24 cellular contexts compared by ENCODE assay signal in the genomic region with DNA sequence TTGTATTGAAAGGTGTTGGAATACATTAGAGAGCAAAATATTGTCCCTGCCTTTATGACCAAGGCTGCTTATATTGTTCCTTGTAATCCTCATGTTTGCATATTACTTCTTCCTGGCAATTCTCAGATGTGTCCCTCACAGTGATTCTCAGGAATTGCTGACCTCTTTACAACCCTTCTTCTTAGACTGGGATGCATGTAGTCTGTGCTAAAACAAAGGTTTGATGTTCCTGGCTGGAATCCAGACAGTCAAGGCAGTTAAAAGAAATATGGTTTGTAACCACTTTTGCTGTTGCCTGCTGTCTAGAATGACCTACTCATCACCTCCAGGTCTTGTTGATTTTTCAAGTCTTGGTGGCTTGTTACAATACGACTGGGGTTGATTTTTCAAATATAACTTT.
DNase-seq lines count a peak whose midpoint lies in the region; ATAC-seq and TF ChIP-seq lines count a peak whose summit lies in the region.
"Had no signal": no experiment of that assay in that cellular context is flagged by ENCODE, and none has a peak within 500 bp of the region (broad histone marks: within the 10 kb centered on the region; RNA-seq: fewer than 3 reads in every experiment).

No MANE protein-coding gene starts in this region.

- H3K36me3 ChIP-seq in breast epithelium: no peaks in the 10 kb centered on the region
- H3K36me3 ChIP-seq: prostate gland had no signal

- no peak overlapping the region for H3K4me3 Mint-ChIP-seq in MCF 10A (ENCODE audit: unreplicated experiment)
- no peak overlapping the region for H3K4me3 Mint-ChIP-seq in mesothelial cell of epicardium
- H3K4me3 Mint-ChIP-seq: activated CD4-positive, alpha-beta memory T cell treated with anti-CD3 and anti-CD28 coated beads, Interleukin-2, amount 10 ng/mL, durations not matched to agents 7 days and 5 days; B cell; H9; stimulated activated memory B cell treated with anti-CD40 and anti-IgM and Interleukin-4, amounts not matched to agents 10 μg/mL and 1 μg/mL and 100 μg/mL, for 72 hours had no signal

- intact Hi-C loops in MCF 10A (cut with micrococcal nuclease): no loop called here
- intact Hi-C loops in breast epithelium (cut with DNase I; ENCODE audit: low total_unique reads): no loop called here

- H3K27ac ChIP-seq in breast epithelium: no peak overlapping the region
- H3K27ac ChIP-seq: PC-9, prostate gland had no signal

- H3K36me3 Mint-ChIP-seq in MCF 10A (ENCODE audit: insufficient read depth, unreplicated experiment) (no peaks in the 10 kb centered on the region), mesothelial cell of epicardium (peaks cover 15% of the 10 kb centered on the region)
- H3K36me3 Mint-ChIP-seq: stimulated activated memory B cell treated with anti-CD40 and anti-IgM and Interleukin-4, amounts not matched to agents 10 μg/mL and 1 μg/mL and 100 μg/mL, for 72 hours had no signal

- H3K27me3 Mint-ChIP-seq in MCF 10A (ENCODE audit: insufficient read depth, unreplicated experiment) (no peaks in the 10 kb centered on the region), mesothelial cell of epicardium (ENCODE audit: low read depth) (no peaks in the 10 kb centered on the region)
- H3K27me3 Mint-ChIP-seq: activated CD4-positive, alpha-beta memory T cell treated with anti-CD3 and anti-CD28 coated beads, Interleukin-2, amount 10 ng/mL, durations not matched to agents 7 days and 5 days; B cell; stimulated activated memory B cell treated with anti-CD40 and anti-IgM and Interleukin-4, amounts not matched to agents 10 μg/mL and 1 μg/mL and 100 μg/mL, for 72 hours had no signal

- TF ChIP-seq POLR2A in breast epithelium (IDR thresholded peaks at IDR 0.05): no peak

- H3K9me3 Mint-ChIP-seq in MCF 10A (ENCODE audit: unreplicated experiment): no peaks in the 10 kb centered on the region
- H3K9me3 Mint-ChIP-seq in mesothelial cell of epicardium: peaks cover 18% of the 10 kb centered on the region

- CTCF ChIA-PET in MCF 10A (lab: Yijun Ruan, JAX): no interaction called here

- H3K4me1 ChIP-seq in breast epithelium: no peaks in the 10 kb centered on the region
- H3K4me1 ChIP-seq: prostate gland had no signal

- H3K27me3 ChIP-seq in breast epithelium: no peaks in the 10 kb centered on the region

- DNase-seq in MCF 10A (ENCODE audit: unreplicated experiment) (peak; percentile 9), breast epithelium (ENCODE audit: low spot score in 2 of 2) (no peak), cardiac fibroblast (ENCODE audit: low read depth in 2 of 2) (peak; percentile 30 to 43), mesothelial cell of epicardium (ENCODE audit: low spot score in 2 of 2, unreplicated experiment in 2 of 2) (no peak), HuH-7 (ENCODE audit: low spot score) (no peak), NCI-H146 (lab: John Stamatoyannopoulos, UW) (no peak), left lobe of liver (ENCODE audit: low spot score) (no peak)
- DNase-seq in activated effector memory CD4-positive, alpha-beta T cell treated with anti-CD3 and anti-CD28 coated beads, Interleukin-2, amount 50 U/mL, for 16 hours: no peak
- DNase-seq: activated CD4-positive, alpha-beta memory T cell treated with anti-CD3 and anti-CD28 coated beads, Interleukin-2, amount 10 ng/mL, durations not matched to agents 7 days and 5 days; activated CD4-positive, CD25-positive, alpha-beta regulatory T cell treated with anti-CD3 and anti-CD28 coated beads, Interleukin-2, amount 50 U/mL, for 72 hours; activated gamma-delta T cell; COR-L47; DND-41; glutamatergic neuron; H9; kidney; mammary epithelial cell; NCI-H446 treated with DMSO at 0.1 percent for 48 hours; PC-9; small intestine; T-helper 1 cell had no signal

- H3K4me3 ChIP-seq in breast epithelium (no peak overlapping the region), cardiac fibroblast (replicated peaks in 1 of 2; ENCODE audit: low read depth in 2 of 2, low read length in 2 of 2) (no peak overlapping the region)
- H3K4me3 ChIP-seq: PC-9, prostate gland had no signal

- H3K9me3 ChIP-seq in breast epithelium: no peaks in the 10 kb centered on the region
- H3K9me3 ChIP-seq: prostate gland had no signal

- no peak for ATAC-seq in left lobe of liver
- ATAC-seq: stimulated activated memory B cell treated with anti-CD40 and anti-IgM and Interleukin-4, amounts not matched to agents 10 μg/mL and 1 μg/mL and 100 μg/mL, for 72 hours had no signal

- no TSS peak for BruUV-seq in MCF 10A (replicated peaks; lab: Mats Ljungman, UMichigan)

- H3K4me1 Mint-ChIP-seq in MCF 10A (ENCODE audit: insufficient read depth, unreplicated experiment): no peaks in the 10 kb centered on the region
- peaks cover 49% of the 10 kb centered on the region for H3K4me1 Mint-ChIP-seq in mesothelial cell of epicardium
- H3K4me1 Mint-ChIP-seq: activated CD4-positive, alpha-beta memory T cell treated with anti-CD3 and anti-CD28 coated beads, Interleukin-2, amount 10 ng/mL, durations not matched to agents 7 days and 5 days; B cell; stimulated activated memory B cell treated with anti-CD40 and anti-IgM and Interleukin-4, amounts not matched to agents 10 μg/mL and 1 μg/mL and 100 μg/mL, for 72 hours had no signal

- TF ChIP-seq CTCF in MCF 10A (IDR thresholded peaks at IDR 0.05; ENCODE audit: unreplicated experiment) (no peak), breast epithelium (IDR thresholded peaks at IDR 0.05) (no peak), cardiac fibroblast (IDR thresholded peaks at IDR 0.05; ENCODE audit: low read depth, low read length) (no peak), mesothelial cell of epicardium (IDR thresholded peaks at IDR 0.05; ENCODE audit: unreplicated experiment) (no peak)

- POLR2A ChIA-PET in MCF 10A (lab: Yijun Ruan, JAX): no interaction called here

- H3K27ac Mint-ChIP-seq in MCF 10A (ENCODE audit: low read depth, unreplicated experiment): no peak overlapping the region
- H3K27ac Mint-ChIP-seq in mesothelial cell of epicardium: peak overlapping the region; percentile 93
- H3K27ac Mint-ChIP-seq: activated CD4-positive, alpha-beta memory T cell treated with anti-CD3 and anti-CD28 coated beads, Interleukin-2, amount 10 ng/mL, durations not matched to agents 7 days and 5 days; B cell; H9; stimulated activated memory B cell treated with anti-CD40 and anti-IgM and Interleukin-4, amounts not matched to agents 10 μg/mL and 1 μg/mL and 100 μg/mL, for 72 hours had no signal

Comparison
In these comparisons a context has a peak if more than half of its experiments do, and no peak if none do; other contexts are left out.
1. DNase-seq: peak in MCF 10A (single experiment) and cardiac fibroblast (2 of 2); none in breast epithelium (0 of 2), mesothelial cell of epicardium (0 of 2), activated effector memory CD4-positive, alpha-beta T cell treated with anti-CD3 and anti-CD28 coated beads, Interleukin-2, amount 50 U/mL, for 16 hours (single experiment), HuH-7 (single experiment), NCI-H146 (single experiment) and left lobe of liver (single experiment).